In the genomic region with DNA sequence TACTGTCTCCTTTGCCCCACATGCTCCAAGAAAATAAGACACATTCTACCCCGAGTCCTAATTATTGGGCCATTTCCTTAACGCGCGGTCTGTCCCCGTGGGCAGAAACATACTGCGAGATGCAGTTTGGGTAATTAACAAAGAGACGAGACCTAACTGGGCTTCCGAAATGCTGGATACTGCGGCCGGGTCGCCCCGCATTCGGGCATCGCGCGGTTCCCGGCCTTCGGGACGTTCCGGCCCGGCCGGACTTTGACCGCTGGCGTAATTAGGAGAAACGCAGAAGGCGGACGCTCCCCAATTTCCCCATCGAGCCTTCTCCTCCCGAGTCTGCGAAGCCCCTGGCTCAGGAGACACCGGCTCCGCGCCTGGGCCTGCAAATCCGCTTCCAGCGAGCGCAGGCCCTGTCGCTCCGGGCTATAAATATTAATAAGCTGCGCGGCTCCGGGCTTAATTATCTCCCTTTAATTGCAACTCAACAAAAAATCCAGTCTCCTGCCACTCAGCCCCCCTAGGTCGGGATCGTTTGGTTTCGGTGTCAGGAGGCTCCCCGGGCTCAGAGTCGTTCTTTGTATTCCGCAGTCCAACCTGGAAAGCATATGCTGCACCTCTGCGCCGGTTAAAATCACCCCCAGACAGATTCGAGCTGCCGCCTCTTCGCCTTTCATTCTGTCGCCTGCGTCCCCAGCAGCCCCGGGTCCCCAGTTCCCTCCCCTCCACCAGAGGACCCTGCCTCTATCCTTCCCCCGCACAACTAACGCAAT, we compare ENCODE assay signal across 9 cellular contexts.
DNase-seq lines count a peak whose midpoint lies in the region; ATAC-seq lines count a peak whose summit lies in the region.
"Had no signal": no experiment of that assay in that cellular context is flagged by ENCODE, and none has a peak within 500 bp of the region (broad histone marks: within the 10 kb centered on the region; RNA-seq: fewer than 3 reads in every experiment).

No MANE protein-coding gene starts in this region.

- WGBS in aorta, 2 donors, result 36 to 37% methylated on average over 57 of the region's 57 CpGs

- no peak overlapping the region for H3K27ac ChIP-seq in iPS-20b (ENCODE audit: low read length)
- H3K27ac ChIP-seq in skeletal muscle tissue (ENCODE audit: low read depth, low read length), result no peak overlapping the region
- no peak overlapping the region for H3K27ac ChIP-seq in aorta (ENCODE audit: low read depth in 1 of 2, low read length in 2 of 2)

- H3K9me3 ChIP-seq in iPS-20b (ENCODE audit: insufficient read depth, low read depth, low read length), result no peaks in the 10 kb centered on the region
- no peaks in the 10 kb centered on the region for H3K9me3 ChIP-seq in skeletal muscle tissue (ENCODE audit: control insufficient read depth in 3 of 3, low read length in 3 of 3)
- H3K9me3 ChIP-seq in aorta (ENCODE audit: control insufficient read depth, low read length), result peaks cover 1% of the 10 kb centered on the region

- DNase-seq in activated T-cell treated with anti-CD3 and anti-CD28 coated beads, Interleukin-2, amount 50 U/mL, for 48 hours, result peak; percentile 22 to 31
- DNase-seq in midbrain (lab: John Stamatoyannopoulos, UW) (no peak), SW 1271 (lab: John Stamatoyannopoulos, UW) (no peak), aorta (no peak)
- DNase-seq: NCI-H2081 had no signal

- 0 out of 2 replicates have a peak, but pooled peaks cover 7% of the 10 kb centered on the region for H3K4me1 ChIP-seq in iPS-20b (ENCODE audit: insufficient read depth, low read length)
- H3K4me1 ChIP-seq in skeletal muscle tissue (ENCODE audit: control insufficient read depth in 3 of 3, insufficient read depth in 3 of 3, low read length in 3 of 3), result peaks cover 4 to 9% (median 8%) of the 10 kb centered on the region in 3 donors
- H3K4me1 ChIP-seq in aorta (ENCODE audit: control insufficient read depth in 1 of 2, insufficient read depth in 2 of 2, low read length in 2 of 2), result no peaks in the 10 kb centered on the region

- no peak overlapping the region for H3K9ac ChIP-seq in iPS-20b (ENCODE audit: low read depth, low read length)
- no peak overlapping the region for H3K9ac ChIP-seq in skeletal muscle tissue (ENCODE audit: low read depth in 1 of 3, low read length in 3 of 3)

- H3K27me3 ChIP-seq in iPS-20b (ENCODE audit: insufficient read depth, low read length) (peaks cover 99% of the 10 kb centered on the region), skeletal muscle tissue (ENCODE audit: control insufficient read depth in 3 of 3, insufficient read depth in 3 of 3, low read length in 3 of 3) (peaks cover 27 to 33% (median 27%) of the 10 kb centered on the region in 3 donors), aorta (ENCODE audit: control insufficient read depth in 1 of 2, insufficient read depth in 2 of 2, low read length in 1 of 2) (no peaks in the 10 kb centered on the region)

- H3K36me3 ChIP-seq in iPS-20b (ENCODE audit: insufficient read depth, low read depth, low read length), result no peaks in the 10 kb centered on the region
- no peaks in the 10 kb centered on the region for H3K36me3 ChIP-seq in skeletal muscle tissue (ENCODE audit: control insufficient read depth in 3 of 3, insufficient read depth in 3 of 3, low read length in 3 of 3)
- H3K36me3 ChIP-seq in aorta (ENCODE audit: control insufficient read depth in 1 of 2, insufficient read depth in 2 of 2, low read length in 1 of 2), result no peaks in the 10 kb centered on the region

- intact Hi-C loops in aorta (cut with DNase I), result no loop called here

- H3K4me3 ChIP-seq in iPS-20b (ENCODE audit: low read length), result peak overlapping the region; percentile 71
- H3K4me3 ChIP-seq in skeletal muscle tissue (ENCODE audit: low read length in 3 of 3), result peak overlapping the region; percentile 34 to 62 (median 49)
- no peak overlapping the region for H3K4me3 ChIP-seq in aorta (ENCODE audit: low read length in 2 of 2)

- ATAC-seq in GM18511 (IDR thresholded peaks at IDR 0.05; ENCODE audit: unreplicated experiment) (peak; percentile 10), HG03354 (IDR thresholded peaks at IDR 0.05; ENCODE audit: poor library complexity, severe bottlenecking, unreplicated experiment) (no peak), aorta (ENCODE audit: low FRiP score) (no peak)

Comparison
In these comparisons a context has a peak if more than half of its experiments do, and no peak if none do; other contexts are left out.
1. DNase-seq: peak in activated T-cell treated with anti-CD3 and anti-CD28 coated beads, Interleukin-2, amount 50 U/mL, for 48 hours (2 of 2); none in midbrain (single experiment), SW 1271 (0 of 2) and aorta (0 of 2).
2. H3K4me3 ChIP-seq: peak in iPS-20b (single experiment) and skeletal muscle tissue (3 of 3); none in aorta (0 of 2).